Comparison of ENCODE assay signal across 15 cellular contexts in the genomic region with DNA sequence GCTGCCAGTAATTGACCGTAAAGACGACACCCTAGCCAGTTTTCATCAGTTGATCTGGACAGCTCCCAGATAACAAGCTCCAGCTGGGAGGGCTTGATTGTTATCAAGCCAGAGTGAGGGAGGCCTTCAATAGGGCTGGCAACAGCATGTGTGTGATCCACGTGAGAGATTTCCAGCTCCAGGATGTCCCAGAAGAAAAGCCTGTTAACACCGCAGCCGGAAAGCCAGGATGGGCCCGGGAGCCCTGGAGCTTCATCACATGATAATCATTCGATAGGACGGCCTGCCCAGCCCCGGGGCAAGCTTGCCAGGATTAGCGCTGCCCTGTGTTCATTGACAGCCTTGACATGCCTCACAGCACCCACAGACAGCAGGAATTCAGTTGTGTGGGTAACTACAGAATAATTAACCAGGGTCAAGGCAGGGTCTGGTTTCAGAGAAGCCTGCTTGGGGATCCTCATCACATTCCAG.
DNase-seq lines count a peak whose midpoint lies in the region; ATAC-seq, FAIRE-seq and TF ChIP-seq lines count a peak whose summit lies in the region.
"Had no signal": no experiment of that assay in that cellular context is flagged by ENCODE, and none has a peak within 500 bp of the region (broad histone marks: within the 10 kb centered on the region; RNA-seq: fewer than 3 reads in every experiment).

No MANE protein-coding gene starts in this region.

- dilution Hi-C loops in IMR-90 (cut with HindIII; ENCODE audit: low sequenced_read_pairs, unreplicated experiment): no loop called here

- no TSS peak for BruUV-seq in IMR-90 (replicated peaks; lab: Mats Ljungman, UMichigan)

- no peak overlapping the region for H2BK5ac ChIP-seq in IMR-90 (ENCODE audit: low read depth, low read length, poor library complexity, severe bottlenecking)

- H3K9ac ChIP-seq in IMR-90 (ENCODE audit: low read depth, low read length) (no peak overlapping the region), astrocyte (ENCODE audit: low read length) (peak overlapping the region; percentile 36), smooth muscle cell (ENCODE audit: low read depth) (no peak overlapping the region)

- FAIRE-seq in astrocyte (lab: Jason Lieb, UNC): no peak
- FAIRE-seq: GM12892 had no signal

- H3K4me3 Mint-ChIP-seq in astrocyte (ENCODE audit: unreplicated experiment): no peak overlapping the region
- H3K4me3 Mint-ChIP-seq: activated CD4-positive, alpha-beta T cell treated with anti-CD3 and anti-CD28 coated beads, Interleukin-2, amount 10 ng/mL, durations not matched to agents 24 days and 14 days; stimulated activated naive CD8-positive, alpha-beta T cell treated with anti-CD3 and anti-CD28 coated beads, Interleukin-15, amount 100 ng/mL, for 72 hours had no signal

- H3K36me3 ChIP-seq in IMR-90 (ENCODE audit: control insufficient read depth, insufficient read depth, low read length) (no peaks in the 10 kb centered on the region), astrocyte (ENCODE audit: insufficient read depth, low read length) (no peaks in the 10 kb centered on the region), smooth muscle cell (ENCODE audit: low read depth) (no peaks in the 10 kb centered on the region)

- no peaks in the 10 kb centered on the region for H3K79me1 ChIP-seq in IMR-90 (ENCODE audit: low read depth in 1 of 2, low read length in 2 of 2)

- no peaks in the 10 kb centered on the region for H3K4me1 ChIP-seq in IMR-90 (ENCODE audit: control insufficient read depth, insufficient read depth, low read length)
- peaks cover 11% of the 10 kb centered on the region for H3K4me1 ChIP-seq in astrocyte (ENCODE audit: insufficient read depth, low read length)
- H3K4me1 ChIP-seq in smooth muscle cell (ENCODE audit: low read depth): peaks cover 7% of the 10 kb centered on the region

- H4K20me1 ChIP-seq in IMR-90 (ENCODE audit: insufficient read depth, low read length) (no peaks in the 10 kb centered on the region), astrocyte (ENCODE audit: insufficient read depth, low read length) (no peaks in the 10 kb centered on the region), smooth muscle cell (ENCODE audit: low read depth) (no peaks in the 10 kb centered on the region)

- no peak overlapping the region for H4K91ac ChIP-seq in IMR-90 (ENCODE audit: insufficient read depth, low read depth, low read length)

- 48% methylated on average over 4 of the region's 10 CpGs; no CpG with 5 or more reads in 1 of the 2 experiments for WGBS in IMR-90 (ENCODE audit: extremely low coverage in 2 of 2, insufficient read length in 1 of 2), 2 experiments
- WGBS in smooth muscle cell (ENCODE audit: low lambda C conversion rate): 46% methylated on average over 10 of the region's 10 CpGs

- no peak for TF ChIP-seq CTCF in IMR-90 (conservative IDR thresholded peaks at IDR 0.05; ENCODE audit: low read depth, low read length)
- no peak for TF ChIP-seq CTCF in astrocyte (IDR thresholded peaks at IDR 0.05; ENCODE audit: insufficient read depth, low read depth, low read length)
- TF ChIP-seq CTCF in smooth muscle cell (IDR thresholded peaks at IDR 0.05; ENCODE audit: borderline replicate concordance, insufficient read depth, poor library complexity, severe bottlenecking): no peak

- no peak overlapping the region for H2AFZ ChIP-seq in IMR-90 (replicated peaks; ENCODE audit: low read length, poor library complexity)
- peak overlapping the region; percentile 76 for H2AFZ ChIP-seq in astrocyte (ENCODE audit: low read depth, low read length)
- no peak overlapping the region for H2AFZ ChIP-seq in smooth muscle cell (ENCODE audit: low read depth)

- H4K5ac ChIP-seq in IMR-90 (ENCODE audit: low read depth, low read length): no peak overlapping the region

- no peak for TF ChIP-seq RAD21 in IMR-90 (IDR thresholded peaks at IDR 0.05; ENCODE audit: low read length)

- CTCF ChIA-PET in IMR-90 (lab: Yijun Ruan, JAX): interaction anchor here (0.6 kb wide), 1 partner anchor 12 kb away, joined by 4 read pairs; no protein-coding TSS in a partner anchor

- H3K9me1 ChIP-seq in IMR-90 (ENCODE audit: insufficient read depth, low read length): no peaks in the 10 kb centered on the region

- TF ChIP-seq POLR2A in IMR-90 (IDR thresholded peaks at IDR 0.05; ENCODE audit: low read depth, low read length): no peak

- H3K27ac ChIP-seq in IMR-90 (ENCODE audit: insufficient read depth, low read length) (no peak overlapping the region), astrocyte (ENCODE audit: low read depth, low read length) (peak overlapping the region; percentile 76), smooth muscle cell (ENCODE audit: low read depth) (no peak overlapping the region)

- peaks cover 5% of the 10 kb centered on the region for H3K4me1 Mint-ChIP-seq in astrocyte (ENCODE audit: low read depth, unreplicated experiment)
- H3K4me1 Mint-ChIP-seq: activated CD4-positive, alpha-beta T cell treated with anti-CD3 and anti-CD28 coated beads, Interleukin-2, amount 10 ng/mL, durations not matched to agents 24 days and 14 days; stimulated activated naive CD8-positive, alpha-beta T cell treated with anti-CD3 and anti-CD28 coated beads, Interleukin-15, amount 100 ng/mL, for 72 hours had no signal

- H3K14ac ChIP-seq in IMR-90 (replicated peaks; ENCODE audit: low read depth, low read length): 0 out of 2 replicates have a peak overlapping the region, but pooled peaks have one; percentile 13

- H3K23ac ChIP-seq in IMR-90 (ENCODE audit: low read depth, low read length): no peak overlapping the region

- H2BK20ac ChIP-seq in IMR-90 (ENCODE audit: low read depth, low read length): no peak overlapping the region

- no peak overlapping the region for H4K8ac ChIP-seq in IMR-90 (ENCODE audit: low read depth in 2 of 2, low read length in 2 of 2)

- intact Hi-C loops in IMR-90 (cut with micrococcal nuclease) (no loop called here), Right ventricle myocardium inferior (cut with DNase I) (no loop called here)

- no peaks in the 10 kb centered on the region for H3K9me3 ChIP-seq in IMR-90 (ENCODE audit: control insufficient read depth, insufficient read depth, low read length)
- no peaks in the 10 kb centered on the region for H3K9me3 ChIP-seq in astrocyte (ENCODE audit: insufficient read depth, low read depth, low read length)
- H3K9me3 ChIP-seq in smooth muscle cell (replicated peaks; ENCODE audit: low read depth): no peaks in the 10 kb centered on the region

- H3K27ac Mint-ChIP-seq in astrocyte (ENCODE audit: unreplicated experiment): no peak overlapping the region
- H3K27ac Mint-ChIP-seq: activated CD4-positive, alpha-beta T cell treated with anti-CD3 and anti-CD28 coated beads, Interleukin-2, amount 10 ng/mL, durations not matched to agents 24 days and 14 days; progenitor cell of endocrine pancreas; stimulated activated naive CD8-positive, alpha-beta T cell treated with anti-CD3 and anti-CD28 coated beads, Interleukin-15, amount 100 ng/mL, for 72 hours had no signal

- no peak overlapping the region for H3K4ac ChIP-seq in IMR-90 (ENCODE audit: low read depth, low read length)

- H3K4me2 ChIP-seq in IMR-90 (ENCODE audit: low read depth, low read length) (no peak overlapping the region), astrocyte (ENCODE audit: low read length) (peak overlapping the region; percentile 71), smooth muscle cell (peak overlapping the region; percentile 52)

- H3K4me3 ChIP-seq in IMR-90 (ENCODE audit: insufficient read depth, low read depth, low read length) (no peak overlapping the region), astrocyte (ENCODE audit: insufficient read depth, low read depth, low read length) (no peak overlapping the region), smooth muscle cell (no peak overlapping the region)
- H3K4me3 ChIP-seq: lung had no signal

- no peak overlapping the region for H2BK15ac ChIP-seq in IMR-90 (ENCODE audit: low read depth, low read length)

- no peak overlapping the region for H2AK5ac ChIP-seq in IMR-90 (ENCODE audit: low read depth, low read length)

- peaks cover 2% of the 10 kb centered on the region for H3K27me3 Mint-ChIP-seq in astrocyte (ENCODE audit: low read depth, unreplicated experiment)
- H3K27me3 Mint-ChIP-seq: activated CD4-positive, alpha-beta T cell treated with anti-CD3 and anti-CD28 coated beads, Interleukin-2, amount 10 ng/mL, durations not matched to agents 24 days and 14 days had no signal

- H2BK120ac ChIP-seq in IMR-90 (ENCODE audit: low read depth, low read length): no peak overlapping the region

- no peak overlapping the region for H3K18ac ChIP-seq in IMR-90 (ENCODE audit: low read depth, low read length)

- no peaks in the 10 kb centered on the region; the same call in 1 of the 2 replicates for H3K27me3 ChIP-seq in IMR-90 (ENCODE audit: control insufficient read depth, insufficient read depth, low read length)
- no peaks in the 10 kb centered on the region for H3K27me3 ChIP-seq in astrocyte (ENCODE audit: insufficient read depth, low read length)
- H3K27me3 ChIP-seq in smooth muscle cell (ENCODE audit: low read depth): no peaks in the 10 kb centered on the region

- no peaks in the 10 kb centered on the region for H3K36me3 Mint-ChIP-seq in astrocyte (ENCODE audit: low read depth, unreplicated experiment)

- no peak for ATAC-seq in IMR-90 (ENCODE audit: low read depth)
- no peak for ATAC-seq in Right ventricle myocardium inferior
- ATAC-seq in HG03196 (IDR thresholded peaks at IDR 0.05; ENCODE audit: unreplicated experiment): no peak
- ATAC-seq: stimulated activated naive CD8-positive, alpha-beta T cell treated with anti-CD3 and anti-CD28 coated beads, Interleukin-15, amount 100 ng/mL, for 72 hours had no signal

- POLR2A ChIA-PET in IMR-90 (lab: Charles Lee; ENCODE audit: unreplicated experiment): no interaction called here

- H3K9me3 Mint-ChIP-seq in astrocyte (ENCODE audit: unreplicated experiment): no peaks in the 10 kb centered on the region
- H3K9me3 Mint-ChIP-seq: activated CD4-positive, alpha-beta T cell treated with anti-CD3 and anti-CD28 coated beads, Interleukin-2, amount 10 ng/mL, durations not matched to agents 24 days and 14 days; stimulated activated naive CD8-positive, alpha-beta T cell treated with anti-CD3 and anti-CD28 coated beads, Interleukin-15, amount 100 ng/mL, for 72 hours had no signal

- no peak overlapping the region for H2AK9ac ChIP-seq in IMR-90 (replicated peaks; ENCODE audit: low read depth, low read length, poor library complexity)

- no peaks in the 10 kb centered on the region for H3F3A ChIP-seq in smooth muscle cell (ENCODE audit: low read depth)

- in situ Hi-C loops in IMR-90 (cut with MboI; ENCODE audit: low sequenced_read_pairs): no loop called here

- H3K79me2 ChIP-seq in astrocyte (ENCODE audit: insufficient read depth, low read length): no peaks in the 10 kb centered on the region
- H3K79me2 ChIP-seq in smooth muscle cell (ENCODE audit: low read depth): no peaks in the 10 kb centered on the region

- peak; percentile 16 for DNase-seq in IMR-90
- DNase-seq in astrocyte (ENCODE audit: low read depth): peak; percentile 49
- peak; percentile 36 for DNase-seq in iris pigment epithelial cell (ENCODE audit: low read depth)
- no peak for DNase-seq in smooth muscle cell (lab: John Stamatoyannopoulos, UW; ENCODE audit: unreplicated experiment)
- no peak for DNase-seq in iPS-NIHi7 (ENCODE audit: extremely low spot score)
- DNase-seq in Right ventricle myocardium inferior (ENCODE audit: missing footprints): no peak
- DNase-seq: activated CD4-positive, alpha-beta T cell treated with anti-CD3 and anti-CD28 coated beads, Interleukin-2, amount 10 ng/mL, durations not matched to agents 24 days and 14 days; activated effector memory CD4-positive, alpha-beta T cell treated with Interleukin-2 at 50 U/mL for 16 hours; glutamatergic neuron; NCI-H446 treated with DMSO at 0.1 percent for 48 hours; stimulated activated naive CD8-positive, alpha-beta T cell treated with anti-CD3 and anti-CD28 coated beads, Interleukin-15, amount 100 ng/mL, for 72 hours had no signal

- no peak overlapping the region for H3K56ac ChIP-seq in IMR-90 (ENCODE audit: extremely low read depth, insufficient read depth, low read length)

Comparison
In these comparisons a context has a peak if more than half of its experiments do, and no peak if none do; other contexts are left out.
1. DNase-seq: peak in IMR-90 (single experiment), astrocyte (single experiment) and iris pigment epithelial cell (single experiment); none in smooth muscle cell (single experiment), iPS-NIHi7 (single experiment) and Right ventricle myocardium inferior (single experiment).